ENCODE assay signal across 17 cellular contexts in the genomic region with DNA sequence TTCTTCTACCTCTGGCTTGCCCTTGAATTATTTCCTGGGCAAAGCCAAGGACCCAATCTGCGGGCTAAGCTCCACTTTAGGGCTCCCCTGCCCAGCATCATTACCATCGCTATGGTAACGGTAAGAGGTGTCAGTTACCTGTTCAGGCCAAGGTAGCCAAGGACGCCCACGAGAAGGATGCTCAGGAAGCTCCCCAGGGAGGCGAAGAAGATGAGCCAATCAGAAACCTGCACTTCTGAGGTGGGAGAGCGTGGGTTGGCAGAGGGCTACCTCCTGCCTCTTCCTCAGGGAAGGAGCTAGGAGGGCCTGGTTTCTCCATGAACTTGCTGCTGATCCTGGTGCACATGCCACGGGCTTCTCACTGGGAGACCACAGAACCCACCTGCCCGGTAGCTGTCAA. TPM values are rescaled to one million over a fixed set of nuclear protein-coding genes. Genes with fewer than 3 reads are reported as not detected.
A peak's percentile ranks its signal among the peaks of the same experiment; 100 is the strongest.
DNase-seq lines count a peak whose midpoint lies in the region.
"Had no signal": no experiment of that assay in that cellular context is flagged by ENCODE, and none has a peak within 500 bp of the region (broad histone marks: within the 10 kb centered on the region; RNA-seq: fewer than 3 reads in every experiment).

No MANE protein-coding gene starts in this region.

- H3K27me3 ChIP-seq in H7 (ENCODE audit: control insufficient read depth, insufficient read depth, low read length) = no peaks in the 10 kb centered on the region; the same call in 1 of the 2 replicates
- H3K27me3 ChIP-seq: spleen had no signal

- DNase-seq in H7 (peak; percentile 70), NCI-H128 (lab: John Stamatoyannopoulos, UW; ENCODE audit: unreplicated experiment) (peak; percentile 6), NCI-H510A treated with DMSO at 0.1 percent for 48 hours (lab: John Stamatoyannopoulos, UW) (peak; percentile 17), inferior parietal cortex (ENCODE audit: extremely low spot score) (peak; percentile 45), cerebellum (ENCODE audit: low spot score) (no peak), GM03348 (ENCODE audit: low spot score) (no peak)
- no peak for DNase-seq in activated CD4-positive, CD25-positive, alpha-beta regulatory T cell (lab: John Stamatoyannopoulos, UW)
- DNase-seq: activated CD4-positive, alpha-beta T cell treated with anti-CD3 and anti-CD28 coated beads for 1 hour; activated naive CD4-positive, alpha-beta T cell treated with anti-CD3 and anti-CD28 coated beads for 36 hours; activated T-cell treated with anti-CD3 and anti-CD28 coated beads, Interleukin-2, amount 50 U/mL, for 24 hours; CD8-positive, alpha-beta T cell; foreskin melanocyte; hippocampal formation; MM.1S; spleen; stimulated activated CD4-positive, alpha-beta T cell treated with anti-CD3 and anti-CD28 coated beads, Interleukin-4, amount 100 ng/mL, for 4 hours; SW 1271 had no signal

- no peak overlapping the region for H3K4me3 ChIP-seq in H7 (ENCODE audit: insufficient read depth, low read depth, low read length)
- H3K4me3 ChIP-seq: spleen had no signal

- H3K36me3 ChIP-seq in H7 (replicated peaks; ENCODE audit: control insufficient read depth, insufficient read depth, low read length) = no peaks in the 10 kb centered on the region

RNA-seq across cellular contexts. Expression of gene IL12RB1, which starts 24.7 kb away (rescaled TPM):
- total RNA-seq in H7 (2014; rRNA removed; shearing (Covaris generic)) = not detected in 2 replicates
- 0.18 TPM for total RNA-seq in cerebellum

RNA-seq across cellular contexts. Expression of gene MAST3, which starts 35.5 kb away (rescaled TPM):
- total RNA-seq in H7 (2014; rRNA removed; shearing (Covaris generic)) = 2.4 and 4.0 TPM in 2 replicates
- 3.5 TPM for total RNA-seq in cerebellum

RNA-seq across cellular contexts. Expression of gene ARRDC2, which starts 54.1 kb away (rescaled TPM):
- total RNA-seq in H7 (2014; rRNA removed; shearing (Covaris generic)) = 4.8 and 14.0 TPM in 2 replicates
- 5.6 TPM for total RNA-seq in cerebellum

Comparison
In these comparisons a context has a peak if more than half of its experiments do, and no peak if none do; other contexts are left out.
1. DNase-seq: peak in H7 (single experiment), NCI-H128 (single experiment), NCI-H510A treated with DMSO at 0.1 percent for 48 hours (single experiment) and inferior parietal cortex (single experiment); none in cerebellum (single experiment), activated CD4-positive, CD25-positive, alpha-beta regulatory T cell (0 of 4) and GM03348 (single experiment).